In genomic region chr7:116269466-116269865, GRCh38 we compare ENCODE assay signal across 20 cellular contexts.
"Had no signal": no experiment of that assay in that cellular context is flagged by ENCODE, and none has a peak within 500 bp of the region (broad histone marks: within the 10 kb centered on the region; RNA-seq: fewer than 3 reads in every experiment).

No MANE protein-coding gene starts in this region.

- DNase-seq: activated naive CD8-positive, alpha-beta T cell treated with anti-CD3 and anti-CD28 coated beads for 36 hours; brain microvascular endothelial cell; cerebellar nuclear complex; dermis blood vessel endothelial cell; effector memory CD8-positive, alpha-beta T cell; foreskin melanocyte; heart left ventricle; left lung; nephron progenitor cell; psoas muscle; right lobe of liver; spleen; stomach; T-cell; T1000 had no signal

- H3K27ac ChIP-seq: brain microvascular endothelial cell, left lung, psoas muscle, right lobe of liver, spleen had no signal

- ATAC-seq: activated CD4-positive, CD25-positive, alpha-beta regulatory T cell treated with anti-CD3 and anti-CD28 coated beads, Interleukin-2, amount 50 U/mL, for 24 hours; effector memory CD8-positive, alpha-beta T cell; heart left ventricle; left lung; psoas muscle; right lobe of liver; T-cell had no signal

- H3K4me1 Mint-ChIP-seq: activated naive CD8-positive, alpha-beta T cell treated with anti-CD3 and anti-CD28 coated beads for 36 hours; memory B cell; T-cell had no signal

- H3K4me3 ChIP-seq: heart left ventricle, left lung, psoas muscle, right lobe of liver, spleen, stomach, vagina had no signal

- H3K9me3 Mint-ChIP-seq: activated naive CD8-positive, alpha-beta T cell treated with anti-CD3 and anti-CD28 coated beads for 36 hours; activated T-helper 1 cell treated with anti-CD3 and anti-CD28 coated beads, Interleukin-12 subunit alpha, Interleukin-12 subunit beta, Interleukin-2, Interleukin-4 antibody, amounts not matched to agents 30 ng/mL and 10 ng/mL and 1 ng/mL, durations not matched to agents 14 hours and 24 hours and 36 hours; effector memory CD8-positive, alpha-beta T cell; memory B cell; nephron progenitor cell; T-cell had no signal

- H3K4me1 ChIP-seq: right lobe of liver had no signal

- H3K36me3 ChIP-seq: brain microvascular endothelial cell, heart left ventricle, left lung, right lobe of liver, spleen, stomach, vagina had no signal

- H3K9me3 ChIP-seq: heart left ventricle, left lung, psoas muscle, right lobe of liver, spleen, stomach, vagina had no signal

- H3K27me3 ChIP-seq: brain microvascular endothelial cell, heart left ventricle, left lung, right lobe of liver, spleen, stomach, vagina had no signal

- FAIRE-seq: islet of Langerhans had no signal

- H3K36me3 Mint-ChIP-seq: activated naive CD8-positive, alpha-beta T cell treated with anti-CD3 and anti-CD28 coated beads for 36 hours; memory B cell; T-cell had no signal

- H3K27ac Mint-ChIP-seq: activated naive CD8-positive, alpha-beta T cell treated with anti-CD3 and anti-CD28 coated beads for 36 hours; activated T-helper 1 cell treated with anti-CD3 and anti-CD28 coated beads, Interleukin-12 subunit alpha, Interleukin-12 subunit beta, Interleukin-2, Interleukin-4 antibody, amounts not matched to agents 30 ng/mL and 10 ng/mL and 1 ng/mL, durations not matched to agents 14 hours and 24 hours and 36 hours; effector memory CD8-positive, alpha-beta T cell; memory B cell; nephron progenitor cell; T-cell had no signal

- H3K4me3 Mint-ChIP-seq: activated naive CD8-positive, alpha-beta T cell treated with anti-CD3 and anti-CD28 coated beads for 36 hours; activated T-helper 1 cell treated with anti-CD3 and anti-CD28 coated beads, Interleukin-12 subunit alpha, Interleukin-12 subunit beta, Interleukin-2, Interleukin-4 antibody, amounts not matched to agents 30 ng/mL and 10 ng/mL and 1 ng/mL, durations not matched to agents 14 hours and 24 hours and 36 hours; effector memory CD8-positive, alpha-beta T cell; memory B cell; nephron progenitor cell; T-cell had no signal
